ENCODE assay signal across 13 cellular contexts in genomic region chr2:175964195-175964594, GRCh38. TPM values are rescaled to one million over a fixed set of nuclear protein-coding genes. Genes with fewer than 3 reads are reported as not detected.
A peak's percentile ranks its signal among the peaks of the same experiment; 100 is the strongest.
DNase-seq lines count a peak whose midpoint lies in the region; ATAC-seq and TF ChIP-seq lines count a peak whose summit lies in the region.
"Had no signal": no experiment of that assay in that cellular context is flagged by ENCODE, and none has a peak within 500 bp of the region (broad histone marks: within the 10 kb centered on the region; RNA-seq: fewer than 3 reads in every experiment).

No MANE protein-coding gene starts in this region.

- H3K4me3 ChIP-seq in RWPE2 (ENCODE audit: severe bottlenecking) = no peak overlapping the region
- no peak overlapping the region for H3K4me3 ChIP-seq in kidney epithelial cell (ENCODE audit: low read depth, low read length)
- H3K4me3 ChIP-seq: transverse colon had no signal

- ATAC-seq in RWPE2 (ENCODE audit: low read depth) (no peak), HG02678 (IDR thresholded peaks at IDR 0.05; ENCODE audit: unreplicated experiment) (no peak)
- ATAC-seq: T-cell had no signal

- TF ChIP-seq CTCF in RWPE2 (IDR thresholded peaks at IDR 0.05; ENCODE audit: poor library complexity, severe bottlenecking) = peak; percentile 32
- peak; percentile 8 for TF ChIP-seq CTCF in kidney epithelial cell (IDR thresholded peaks at IDR 0.05; ENCODE audit: insufficient read depth, low read length, poor library complexity, severe bottlenecking)

- H3K9me3 ChIP-seq in RWPE2 (ENCODE audit: severe bottlenecking) = no peaks in the 10 kb centered on the region
- H3K9me3 ChIP-seq: transverse colon had no signal

- no peaks in the 10 kb centered on the region for H3K4me1 ChIP-seq in RWPE2 (ENCODE audit: insufficient read depth, poor library complexity, severe bottlenecking)
- H3K4me1 ChIP-seq: transverse colon had no signal

- H3K27me3 ChIP-seq in RWPE2 (ENCODE audit: insufficient read depth, poor library complexity, severe bottlenecking) (no peaks in the 10 kb centered on the region), kidney epithelial cell (ENCODE audit: control insufficient read depth, insufficient read depth, low read length) (no peaks in the 10 kb centered on the region)
- H3K27me3 ChIP-seq: transverse colon had no signal

- H3K27ac ChIP-seq in RWPE2 (ENCODE audit: poor library complexity, severe bottlenecking) = no peak overlapping the region
- H3K27ac ChIP-seq: transverse colon had no signal

- H3K36me3 ChIP-seq in RWPE2 (ENCODE audit: low read depth) = peaks cover 22% of the 10 kb centered on the region
- H3K36me3 ChIP-seq in kidney epithelial cell (ENCODE audit: control insufficient read depth, insufficient read depth, low read length) = no peaks in the 10 kb centered on the region

- DNase-seq in NCI-H1105 treated with DMSO at 0.1 percent for 48 hours (lab: John Stamatoyannopoulos, UW) (peak; percentile 55), NCI-H1105 (lab: John Stamatoyannopoulos, UW) (no peak), HT-29 (ENCODE audit: low spot score) (peak; percentile 41), RWPE2 (ENCODE audit: low spot score) (no peak), kidney epithelial cell (ENCODE audit: low read depth) (no peak), 8988T (no peak)
- no peak for DNase-seq in stimulated activated CD4-positive, alpha-beta T cell treated with anti-CD3 and anti-CD28 coated beads, Interleukin-4, amount 100 ng/mL, for 24 hours
- DNase-seq: activated CD4-positive, alpha-beta T cell treated with anti-CD3 and anti-CD28 coated beads, Interleukin-2, amount 10 ng/mL, durations not matched to agents 24 days and 14 days; hypothalamus; KG1; T-cell; transverse colon had no signal

RNA-seq across cellular contexts. Expression of gene LNPK, which starts 37.9 kb away (rescaled TPM):
- 8.9 and 14.6 TPM in 2 replicates for total RNA-seq in HT-29 (2014; rRNA removed; shearing (Covaris generic))
- total RNA-seq in kidney epithelial cell = 14.5 and 15.1 TPM in 2 replicates

Comparison
In these comparisons a context has a peak if more than half of its experiments do, and no peak if none do; other contexts are left out.
1. DNase-seq: peak in NCI-H1105 treated with DMSO at 0.1 percent for 48 hours (single experiment) and HT-29 (single experiment); none in NCI-H1105 (single experiment), RWPE2 (single experiment), kidney epithelial cell (single experiment), 8988T (single experiment) and stimulated activated CD4-positive, alpha-beta T cell treated with anti-CD3 and anti-CD28 coated beads, Interleukin-4, amount 100 ng/mL, for 24 hours (single experiment).